In the genomic region with DNA sequence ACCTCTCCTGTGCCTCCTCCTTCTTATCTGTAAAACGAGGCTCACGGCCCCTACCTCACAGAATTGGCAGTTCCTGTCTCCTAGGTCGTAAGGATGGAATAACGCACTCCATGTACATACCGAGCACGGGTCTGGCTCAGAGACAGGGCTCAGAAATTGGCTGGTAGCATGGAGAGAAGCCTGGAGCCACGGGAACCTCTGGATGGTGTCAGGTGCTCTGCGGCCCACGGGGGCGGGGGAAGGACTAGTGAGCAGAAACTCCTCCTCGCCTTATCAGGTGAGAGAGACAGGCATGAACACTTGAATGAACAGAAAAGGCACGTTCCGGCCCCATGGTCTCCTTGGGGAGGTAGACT, we compare ENCODE assay signal across 8 cellular contexts. TPM values are rescaled to one million over a fixed set of nuclear protein-coding genes. Genes with fewer than 3 reads are reported as not detected.
DNase-seq lines count a peak whose midpoint lies in the region; ATAC-seq and TF ChIP-seq lines count a peak whose summit lies in the region.

No MANE protein-coding gene starts in this region.

- no peak overlapping the region for H3K23ac ChIP-seq in neuronal stem cell (ENCODE audit: low read depth, low read length, poor library complexity)

- H4K91ac ChIP-seq in neuronal stem cell (ENCODE audit: low read depth, low read length, poor library complexity) = no peak overlapping the region

- no peaks in the 10 kb centered on the region for H3K79me1 ChIP-seq in neuronal stem cell (ENCODE audit: low read depth, low read length)

- ATAC-seq in DND-41 (ENCODE audit: insufficient read depth, low read depth) = no peak

- TF ChIP-seq CTCF in DND-41 (IDR thresholded peaks at IDR 0.05; ENCODE audit: borderline replicate concordance, extremely low read depth, low read length, poor library complexity, severe bottlenecking) = no peak
- TF ChIP-seq CTCF in esophagus muscularis mucosa (IDR thresholded peaks at IDR 0.05) = no peak

- no peak for TF ChIP-seq POLR2A in esophagus muscularis mucosa (IDR thresholded peaks at IDR 0.05; ENCODE audit: low read depth)

- 18% methylated on average over 13 of the region's 13 CpGs for WGBS in esophagus muscularis mucosa
- WGBS in neuronal stem cell (ENCODE audit: extremely low coverage in 2 of 2, insufficient read length in 2 of 2, insufficient replicate concordance in 1 of 2), 2 donors = no CpG with 5 or more reads among the region's 13 CpGs

- TF ChIP-seq EP300 in esophagus muscularis mucosa (IDR thresholded peaks at IDR 0.05) = no peak

- intact Hi-C loops in esophagus muscularis mucosa (cut with DNase I) = loop anchor here (1.0 to 10.0 kb wide), 4 partner anchors 86 to 679 kb away; a partner anchor contains a TSS

- H3K14ac ChIP-seq in neuronal stem cell (ENCODE audit: low read length) = peak overlapping the region; percentile 59

- H2BK12ac ChIP-seq in neuronal stem cell (ENCODE audit: low read length) = peak overlapping the region; percentile 98

- no peak overlapping the region for H3K9ac ChIP-seq in DND-41 (ENCODE audit: low read depth, low read length)
- peak overlapping the region; percentile 86 for H3K9ac ChIP-seq in neuronal stem cell (ENCODE audit: low read depth, low read length, poor library complexity)

- H3K4me3 ChIP-seq in DND-41 (ENCODE audit: low read depth in 1 of 2, low read length in 2 of 2) (no peak overlapping the region), HAP-1 (peak overlapping the region; percentile 15), SJCRH30 (peak overlapping the region; percentile 54), esophagus muscularis mucosa (peak overlapping the region; percentile 50 to 65 (median 52)), neuronal stem cell (ENCODE audit: low read length in 2 of 2) (peak overlapping the region; percentile 13 to 39)

- H3K4ac ChIP-seq in neuronal stem cell (ENCODE audit: low read length) = peak overlapping the region; percentile 85

- H3K79me2 ChIP-seq in DND-41 (ENCODE audit: insufficient read depth, low read length) = no peaks in the 10 kb centered on the region

- in situ Hi-C loops in HAP-1 (cut with MboI; ENCODE audit: low sequenced_read_pairs) = loop anchor here (5.0 to 25.0 kb wide), 2 partner anchors 351 to 686 kb away; no protein-coding TSS in a partner anchor

- peak overlapping the region; percentile 89 for H2BK120ac ChIP-seq in neuronal stem cell (ENCODE audit: low read depth, low read length)

- H3K18ac ChIP-seq in neuronal stem cell (ENCODE audit: low read length) = peak overlapping the region; percentile 91

- no peaks in the 10 kb centered on the region for H3K36me3 ChIP-seq in DND-41 (ENCODE audit: insufficient read depth, low read length)
- no peaks in the 10 kb centered on the region for H3K36me3 ChIP-seq in HAP-1 (replicated peaks)
- no peaks in the 10 kb centered on the region for H3K36me3 ChIP-seq in SJCRH30
- H3K36me3 ChIP-seq in esophagus muscularis mucosa = no peaks in the 10 kb centered on the region
- H3K36me3 ChIP-seq in neuronal stem cell (replicated peaks in 1 of 2; ENCODE audit: control insufficient read depth in 2 of 2, insufficient read depth in 2 of 2, low read length in 2 of 2) = no peaks in the 10 kb centered on the region

- H2AFZ ChIP-seq in DND-41 (ENCODE audit: low read depth, low read length) (peak overlapping the region; percentile 57), neuronal stem cell (ENCODE audit: low read length) (peak overlapping the region; percentile 90)

- H3K27ac ChIP-seq in DND-41 (ENCODE audit: low read length) (no peak overlapping the region), SJCRH30 (no peak overlapping the region), esophagus muscularis mucosa (replicated peaks in 1 of 4) (peak overlapping the region in 2 of 4 donors; percentile 12 to 57), neuronal stem cell (replicated peaks; ENCODE audit: low read length) (no peak overlapping the region)

- peak overlapping the region; percentile 86 for H2AK5ac ChIP-seq in neuronal stem cell (ENCODE audit: low read depth, low read length)

- no peaks in the 10 kb centered on the region for H3K27me3 ChIP-seq in DND-41 (ENCODE audit: insufficient read depth, low read length, poor library complexity)
- H3K27me3 ChIP-seq in HAP-1 (ENCODE audit: low read depth) = peaks cover 2% of the 10 kb centered on the region; the same call in 1 of the 2 replicates
- H3K27me3 ChIP-seq in SJCRH30 = no peaks in the 10 kb centered on the region
- no peaks in the 10 kb centered on the region for H3K27me3 ChIP-seq in esophagus muscularis mucosa
- H3K27me3 ChIP-seq in neuronal stem cell (ENCODE audit: control insufficient read depth in 3 of 3, insufficient read depth in 3 of 3, low read depth in 1 of 3, low read length in 3 of 3) = no peaks in the 10 kb centered on the region

- peak overlapping the region; percentile 92 for H4K8ac ChIP-seq in neuronal stem cell (ENCODE audit: low read depth, low read length)

- H3K4me2 ChIP-seq in DND-41 (ENCODE audit: insufficient read depth, low read length) = no peak overlapping the region
- peak overlapping the region; percentile 51 for H3K4me2 ChIP-seq in neuronal stem cell (ENCODE audit: insufficient read depth, low read length, poor library complexity, severe bottlenecking)

- H3K4me1 ChIP-seq in DND-41 (ENCODE audit: insufficient read depth, low read length) (no peaks in the 10 kb centered on the region), HAP-1 (no peaks in the 10 kb centered on the region), SJCRH30 (peaks cover 3% of the 10 kb centered on the region; the same call in 1 of the 2 replicates), esophagus muscularis mucosa (peaks cover 11 to 18% (median 14%) of the 10 kb centered on the region in 4 donors), neuronal stem cell (ENCODE audit: control insufficient read depth in 2 of 2, insufficient read depth in 1 of 2, low read depth in 1 of 2, low read length in 2 of 2) (peaks cover 12 to 28% of the 10 kb centered on the region in 2 donors)

- peak overlapping the region; percentile 99 for H2BK15ac ChIP-seq in neuronal stem cell (ENCODE audit: low read length)

- H3K9me3 ChIP-seq in DND-41 (ENCODE audit: insufficient read depth, low read length, severe bottlenecking) (no peaks in the 10 kb centered on the region), HAP-1 (no peaks in the 10 kb centered on the region), SJCRH30 (replicated peaks) (no peaks in the 10 kb centered on the region), esophagus muscularis mucosa (no peaks in the 10 kb centered on the region), neuronal stem cell (replicated peaks in 1 of 2; ENCODE audit: control insufficient read depth in 2 of 2, insufficient read depth in 1 of 2, low read depth in 1 of 2, low read length in 2 of 2) (no peaks in the 10 kb centered on the region)

- no peaks in the 10 kb centered on the region for H4K20me1 ChIP-seq in DND-41 (ENCODE audit: insufficient read depth, low read length)

- DNase-seq in DND-41 (no peak), HAP-1 (ENCODE audit: low spot score in 2 of 2) (no peak), SJCRH30 (no peak), esophagus muscularis mucosa (ENCODE audit: extremely low spot score) (no peak), neuronal stem cell (ENCODE audit: low spot score) (peak; percentile 26), NCI-H2081 treated with DMSO at 0.1 percent for 48 hours (lab: John Stamatoyannopoulos, UW) (no peak), hippocampal formation (lab: John Stamatoyannopoulos, UW) (no peak)
- DNase-seq in activated effector memory CD4-positive, alpha-beta T cell treated with Interleukin-2 at 50 U/mL for 16 hours = no peak

- no peak overlapping the region for H2BK5ac ChIP-seq in neuronal stem cell (ENCODE audit: low read length)

RNA-seq across cellular contexts. Expression of a gene that starts 15.4 kb away (rescaled TPM):
- not detected in 2 replicates for total RNA-seq in SJCRH30 (2014; rRNA removed; shearing (Covaris generic))
- total RNA-seq in esophagus muscularis mucosa = not detected
- 0.15 TPM for polyA plus RNA-seq in neuronal stem cell (2013, experiment 1 of 2)
- polyA plus RNA-seq in neuronal stem cell (2013, experiment 2 of 2) = 0.15 TPM

Comparison
In these comparisons a context has a peak if more than half of its experiments do, and no peak if none do; other contexts are left out.
1. H3K4me3 ChIP-seq: peak in HAP-1 (single experiment), SJCRH30 (single experiment), esophagus muscularis mucosa (4 of 4) and neuronal stem cell (2 of 2); none in DND-41 (0 of 2).